9 cellular contexts compared by ENCODE assay signal in the genomic region with DNA sequence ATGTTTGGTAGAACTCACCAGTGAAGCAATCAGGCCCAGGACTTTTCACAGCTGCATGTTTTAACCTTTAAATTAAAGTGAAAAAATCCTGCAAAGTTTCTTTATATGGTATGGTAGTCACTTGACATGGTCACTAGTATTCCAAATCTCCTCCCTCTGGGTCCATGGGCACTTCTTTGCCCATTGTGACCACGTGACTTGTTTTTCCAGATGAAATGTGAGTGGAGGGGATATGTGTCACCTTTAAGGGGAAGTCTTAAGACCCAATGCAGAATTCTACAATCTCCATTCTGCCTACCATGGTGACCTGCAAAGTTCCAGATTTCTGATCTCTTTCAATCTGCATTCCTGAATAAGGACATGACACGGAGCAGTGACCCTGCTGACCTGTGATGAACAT.
"Had no signal": no experiment of that assay in that cellular context is flagged by ENCODE, and none has a peak within 500 bp of the region (broad histone marks: within the 10 kb centered on the region; RNA-seq: fewer than 3 reads in every experiment).

No MANE protein-coding gene starts in this region.

- H3K4me3 Mint-ChIP-seq: HFFc6, IgD-negative memory B cell had no signal

- ATAC-seq: HCT116 had no signal

- H3K27ac ChIP-seq: GM23248 had no signal

- H3K9me3 ChIP-seq: HAP-1 had no signal

- H3K36me3 ChIP-seq: HAP-1 had no signal

- H3K9ac ChIP-seq: GM23248 had no signal

- H3K4me1 ChIP-seq: HAP-1 had no signal

- DNase-seq: GM23248, GOT3, H7, HFFc6, KG1 had no signal

- H3K27ac Mint-ChIP-seq: HFFc6, IgD-negative memory B cell had no signal

- H3K27me3 Mint-ChIP-seq: IgD-negative memory B cell had no signal

- H3K36me3 Mint-ChIP-seq: IgD-negative memory B cell had no signal

- H2AFZ ChIP-seq: GM23248 had no signal

- FAIRE-seq: HTR-8/SVneo had no signal

- H3K4me3 ChIP-seq: GM23248, HAP-1 had no signal
